ENCODE assay signal across 2 cellular contexts in the genomic region with DNA sequence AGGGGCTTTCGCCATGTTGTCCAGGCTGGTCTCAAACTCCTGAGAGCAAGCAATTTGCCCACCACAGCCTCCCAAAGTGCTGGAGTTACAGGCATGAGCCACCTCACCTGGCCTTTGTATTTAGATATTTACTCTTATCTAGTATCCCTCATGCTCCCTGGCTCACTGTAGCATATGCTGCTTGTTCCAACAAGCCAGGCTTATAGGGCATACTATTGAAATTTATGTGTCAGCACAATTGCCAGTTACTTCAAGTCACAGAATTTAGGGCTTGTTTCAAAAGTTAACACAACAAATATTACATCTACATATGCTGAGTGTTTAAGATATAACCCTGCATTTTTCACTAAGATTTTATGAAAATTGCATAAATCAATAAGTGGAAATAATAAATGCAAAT.
TF ChIP-seq lines count a peak whose summit lies in the region.

No MANE protein-coding gene starts in this region.

TF ChIP-seq in GM23338, 12 proteins besides CTCF, POLR2A, EP300 and RAD21 (continues in another document):
- TF ChIP-seq, protein P1, sequence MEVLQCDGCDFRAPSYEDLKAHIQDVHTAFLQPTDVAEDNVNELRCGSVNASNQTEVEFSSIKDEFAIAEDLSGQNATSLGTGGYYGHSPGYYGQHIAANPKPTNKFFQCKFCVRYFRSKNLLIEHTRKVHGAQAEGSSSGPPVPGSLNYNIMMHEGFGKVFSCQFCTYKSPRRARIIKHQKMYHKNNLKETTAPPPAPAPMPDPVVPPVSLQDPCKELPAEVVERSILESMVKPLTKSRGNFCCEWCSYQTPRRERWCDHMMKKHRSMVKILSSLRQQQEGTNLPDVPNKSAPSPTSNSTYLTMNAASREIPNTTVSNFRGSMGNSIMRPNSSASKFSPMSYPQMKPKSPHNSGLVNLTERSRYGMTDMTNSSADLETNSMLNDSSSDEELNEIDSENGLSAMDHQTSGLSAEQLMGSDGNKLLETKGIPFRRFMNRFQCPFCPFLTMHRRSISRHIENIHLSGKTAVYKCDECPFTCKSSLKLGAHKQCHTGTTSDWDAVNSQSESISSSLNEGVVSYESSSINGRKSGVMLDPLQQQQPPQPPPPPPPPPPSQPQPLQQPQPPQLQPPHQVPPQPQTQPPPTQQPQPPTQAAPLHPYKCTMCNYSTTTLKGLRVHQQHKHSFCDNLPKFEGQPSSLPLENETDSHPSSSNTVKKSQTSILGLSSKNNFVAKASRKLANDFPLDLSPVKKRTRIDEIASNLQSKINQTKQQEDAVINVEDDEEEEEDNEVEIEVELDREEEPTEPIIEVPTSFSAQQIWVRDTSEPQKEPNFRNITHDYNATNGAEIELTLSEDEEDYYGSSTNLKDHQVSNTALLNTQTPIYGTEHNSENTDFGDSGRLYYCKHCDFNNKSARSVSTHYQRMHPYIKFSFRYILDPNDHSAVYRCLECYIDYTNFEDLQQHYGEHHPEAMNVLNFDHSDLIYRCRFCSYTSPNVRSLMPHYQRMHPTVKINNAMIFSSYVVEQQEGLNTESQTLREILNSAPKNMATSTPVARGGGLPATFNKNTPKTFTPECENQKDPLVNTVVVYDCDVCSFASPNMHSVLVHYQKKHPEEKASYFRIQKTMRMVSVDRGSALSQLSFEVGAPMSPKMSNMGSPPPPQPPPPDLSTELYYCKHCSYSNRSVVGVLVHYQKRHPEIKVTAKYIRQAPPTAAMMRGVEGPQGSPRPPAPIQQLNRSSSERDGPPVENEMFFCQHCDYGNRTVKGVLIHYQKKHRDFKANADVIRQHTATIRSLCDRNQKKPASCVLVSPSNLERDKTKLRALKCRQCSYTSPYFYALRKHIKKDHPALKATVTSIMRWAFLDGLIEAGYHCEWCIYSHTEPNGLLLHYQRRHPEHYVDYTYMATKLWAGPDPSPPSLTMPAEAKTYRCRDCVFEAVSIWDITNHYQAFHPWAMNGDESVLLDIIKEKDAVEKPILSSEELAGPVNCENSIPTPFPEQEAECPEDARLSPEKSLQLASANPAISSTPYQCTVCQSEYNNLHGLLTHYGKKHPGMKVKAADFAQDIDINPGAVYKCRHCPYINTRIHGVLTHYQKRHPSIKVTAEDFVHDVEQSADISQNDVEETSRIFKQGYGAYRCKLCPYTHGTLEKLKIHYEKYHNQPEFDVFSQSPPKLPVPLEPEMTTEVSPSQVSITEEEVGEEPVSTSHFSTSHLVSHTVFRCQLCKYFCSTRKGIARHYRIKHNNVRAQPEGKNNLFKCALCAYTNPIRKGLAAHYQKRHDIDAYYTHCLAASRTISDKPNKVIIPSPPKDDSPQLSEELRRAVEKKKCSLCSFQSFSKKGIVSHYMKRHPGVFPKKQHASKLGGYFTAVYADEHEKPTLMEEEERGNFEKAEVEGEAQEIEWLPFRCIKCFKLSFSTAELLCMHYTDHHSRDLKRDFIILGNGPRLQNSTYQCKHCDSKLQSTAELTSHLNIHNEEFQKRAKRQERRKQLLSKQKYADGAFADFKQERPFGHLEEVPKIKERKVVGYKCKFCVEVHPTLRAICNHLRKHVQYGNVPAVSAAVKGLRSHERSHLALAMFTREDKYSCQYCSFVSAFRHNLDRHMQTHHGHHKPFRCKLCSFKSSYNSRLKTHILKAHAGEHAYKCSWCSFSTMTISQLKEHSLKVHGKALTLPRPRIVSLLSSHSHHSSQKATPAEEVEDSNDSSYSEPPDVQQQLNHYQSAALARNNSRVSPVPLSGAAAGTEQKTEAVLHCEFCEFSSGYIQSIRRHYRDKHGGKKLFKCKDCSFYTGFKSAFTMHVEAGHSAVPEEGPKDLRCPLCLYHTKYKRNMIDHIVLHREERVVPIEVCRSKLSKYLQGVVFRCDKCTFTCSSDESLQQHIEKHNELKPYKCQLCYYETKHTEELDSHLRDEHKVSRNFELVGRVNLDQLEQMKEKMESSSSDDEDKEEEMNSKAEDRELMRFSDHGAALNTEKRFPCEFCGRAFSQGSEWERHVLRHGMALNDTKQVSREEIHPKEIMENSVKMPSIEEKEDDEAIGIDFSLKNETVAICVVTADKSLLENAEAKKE (CRISPR knock-in tag; IDR thresholded peaks at IDR 0.05), result no peak
- TF ChIP-seq STAT1 (IDR thresholded peaks at IDR 0.05; ENCODE audit: unreplicated experiment) (no peak), CREB1 (CRISPR knock-in tag; IDR thresholded peaks at IDR 0.05; ENCODE audit: low read depth) (no peak), POLR2AphosphoS5 (IDR thresholded peaks at IDR 0.05; ENCODE audit: low read depth) (no peak), EZH2phosphoT487 (IDR thresholded peaks at IDR 0.05; ENCODE audit: unreplicated experiment) (no peak), EZH2 (IDR thresholded peaks at IDR 0.05; ENCODE audit: low read depth, unreplicated experiment) (no peak), ZNF331 (CRISPR knock-in tag; IDR thresholded peaks at IDR 0.05; ENCODE audit: low read depth) (no peak), ZNF114 (CRISPR knock-in tag; IDR thresholded peaks at IDR 0.05) (no peak)
- TF ChIP-seq, protein P2, sequence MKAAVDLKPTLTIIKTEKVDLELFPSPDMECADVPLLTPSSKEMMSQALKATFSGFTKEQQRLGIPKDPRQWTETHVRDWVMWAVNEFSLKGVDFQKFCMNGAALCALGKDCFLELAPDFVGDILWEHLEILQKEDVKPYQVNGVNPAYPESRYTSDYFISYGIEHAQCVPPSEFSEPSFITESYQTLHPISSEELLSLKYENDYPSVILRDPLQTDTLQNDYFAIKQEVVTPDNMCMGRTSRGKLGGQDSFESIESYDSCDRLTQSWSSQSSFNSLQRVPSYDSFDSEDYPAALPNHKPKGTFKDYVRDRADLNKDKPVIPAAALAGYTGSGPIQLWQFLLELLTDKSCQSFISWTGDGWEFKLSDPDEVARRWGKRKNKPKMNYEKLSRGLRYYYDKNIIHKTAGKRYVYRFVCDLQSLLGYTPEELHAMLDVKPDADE (IDR thresholded peaks at IDR 0.05), result no peak
- TF ChIP-seq, protein P3, sequence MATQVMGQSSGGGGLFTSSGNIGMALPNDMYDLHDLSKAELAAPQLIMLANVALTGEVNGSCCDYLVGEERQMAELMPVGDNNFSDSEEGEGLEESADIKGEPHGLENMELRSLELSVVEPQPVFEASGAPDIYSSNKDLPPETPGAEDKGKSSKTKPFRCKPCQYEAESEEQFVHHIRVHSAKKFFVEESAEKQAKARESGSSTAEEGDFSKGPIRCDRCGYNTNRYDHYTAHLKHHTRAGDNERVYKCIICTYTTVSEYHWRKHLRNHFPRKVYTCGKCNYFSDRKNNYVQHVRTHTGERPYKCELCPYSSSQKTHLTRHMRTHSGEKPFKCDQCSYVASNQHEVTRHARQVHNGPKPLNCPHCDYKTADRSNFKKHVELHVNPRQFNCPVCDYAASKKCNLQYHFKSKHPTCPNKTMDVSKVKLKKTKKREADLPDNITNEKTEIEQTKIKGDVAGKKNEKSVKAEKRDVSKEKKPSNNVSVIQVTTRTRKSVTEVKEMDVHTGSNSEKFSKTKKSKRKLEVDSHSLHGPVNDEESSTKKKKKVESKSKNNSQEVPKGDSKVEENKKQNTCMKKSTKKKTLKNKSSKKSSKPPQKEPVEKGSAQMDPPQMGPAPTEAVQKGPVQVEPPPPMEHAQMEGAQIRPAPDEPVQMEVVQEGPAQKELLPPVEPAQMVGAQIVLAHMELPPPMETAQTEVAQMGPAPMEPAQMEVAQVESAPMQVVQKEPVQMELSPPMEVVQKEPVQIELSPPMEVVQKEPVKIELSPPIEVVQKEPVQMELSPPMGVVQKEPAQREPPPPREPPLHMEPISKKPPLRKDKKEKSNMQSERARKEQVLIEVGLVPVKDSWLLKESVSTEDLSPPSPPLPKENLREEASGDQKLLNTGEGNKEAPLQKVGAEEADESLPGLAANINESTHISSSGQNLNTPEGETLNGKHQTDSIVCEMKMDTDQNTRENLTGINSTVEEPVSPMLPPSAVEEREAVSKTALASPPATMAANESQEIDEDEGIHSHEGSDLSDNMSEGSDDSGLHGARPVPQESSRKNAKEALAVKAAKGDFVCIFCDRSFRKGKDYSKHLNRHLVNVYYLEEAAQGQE (IDR thresholded peaks at IDR 0.05; ENCODE audit: unreplicated experiment), result no peak

TF ChIP-seq in IMR-90, 13 proteins besides CTCF, POLR2A, EP300 and RAD21:
- TF ChIP-seq RFX5 (IDR thresholded peaks at IDR 0.05; ENCODE audit: low read depth, low read length) (no peak), MAFK (IDR thresholded peaks at IDR 0.05; ENCODE audit: low read depth, low read length) (peak; percentile 53; the same call in 1 of the 2 replicates)
